20 cellular contexts compared by ENCODE assay signal in the genomic region with DNA sequence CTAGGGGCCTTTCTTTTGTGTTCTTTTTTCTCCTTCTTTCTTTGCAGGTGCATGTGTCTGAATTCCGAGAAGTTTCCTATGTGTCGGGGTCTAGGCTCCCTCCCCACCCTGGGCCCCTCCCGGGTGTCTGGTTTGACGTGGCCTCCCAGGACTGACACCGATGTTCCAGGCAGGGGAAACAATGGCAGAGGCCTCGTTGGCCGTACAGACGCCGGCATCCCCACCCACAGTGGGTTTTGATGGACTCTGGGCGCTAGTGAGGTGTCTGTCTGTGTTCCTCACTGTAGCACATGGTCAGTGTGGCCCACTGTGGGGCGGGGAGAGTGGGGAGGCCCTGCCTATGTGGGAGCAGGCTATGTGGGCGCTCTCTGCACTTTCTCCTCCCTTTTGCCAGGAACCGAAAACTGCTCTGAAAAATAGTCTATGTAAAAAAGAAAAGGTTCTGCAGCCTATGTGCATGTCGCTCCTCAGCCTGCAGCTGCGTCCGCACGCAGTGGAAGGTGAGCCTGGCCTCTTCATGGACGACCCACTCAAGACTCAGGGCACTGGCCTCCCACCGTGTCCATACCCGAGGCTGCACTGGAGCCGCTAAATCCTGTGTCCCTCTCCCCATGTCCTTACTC.
"Had no signal": no experiment of that assay in that cellular context is flagged by ENCODE, and none has a peak within 500 bp of the region (broad histone marks: within the 10 kb centered on the region; RNA-seq: fewer than 3 reads in every experiment).

No MANE protein-coding gene starts in this region.

- H3K9me3 Mint-ChIP-seq: naive thymus-derived CD4-positive, alpha-beta T cell; neural crest cell; stimulated activated naive B cell treated with anti-CD40 and anti-IgM and Interleukin-4, amounts not matched to agents 10 μg/mL and 1 μg/mL and 100 μg/mL, for 72 hours had no signal

- H3K9ac ChIP-seq: parathyroid adenoma had no signal

- H3K4me3 Mint-ChIP-seq: naive thymus-derived CD4-positive, alpha-beta T cell; neural crest cell; stimulated activated naive B cell treated with anti-CD40 and anti-IgM and Interleukin-4, amounts not matched to agents 10 μg/mL and 1 μg/mL and 100 μg/mL, for 72 hours had no signal

- H3K27ac ChIP-seq: coronary artery, heart left ventricle, parathyroid adenoma, psoas muscle, sigmoid colon, skin epidermis, thyroid gland, upper lobe of right lung had no signal

- H3K4me1 ChIP-seq: heart left ventricle, parathyroid adenoma, psoas muscle, thyroid gland, upper lobe of right lung had no signal

- H3K27me3 ChIP-seq: heart left ventricle, sigmoid colon, thyroid gland, upper lobe of right lung had no signal

- H3K79me2 ChIP-seq: parathyroid adenoma had no signal

- H3K4me1 Mint-ChIP-seq: stimulated activated naive B cell treated with anti-CD40 and anti-IgM and Interleukin-4, amounts not matched to agents 10 μg/mL and 1 μg/mL and 100 μg/mL, for 72 hours had no signal

- H3K27ac Mint-ChIP-seq: stimulated activated naive B cell treated with anti-CD40 and anti-IgM and Interleukin-4, amounts not matched to agents 10 μg/mL and 1 μg/mL and 100 μg/mL, for 72 hours had no signal

- H3K36me3 Mint-ChIP-seq: naive thymus-derived CD4-positive, alpha-beta T cell; stimulated activated naive B cell treated with anti-CD40 and anti-IgM and Interleukin-4, amounts not matched to agents 10 μg/mL and 1 μg/mL and 100 μg/mL, for 72 hours had no signal

- H2AFZ ChIP-seq: parathyroid adenoma had no signal

- DNase-seq: central memory CD4-positive, alpha-beta T cell; effector CD8-positive, alpha-beta T cell; foreskin melanocyte; heart left ventricle; hippocampal formation; mammary epithelial cell; naive thymus-derived CD4-positive, alpha-beta T cell; nucleus accumbens; psoas muscle; retina; sigmoid colon; stimulated activated CD4-positive, alpha-beta T cell treated with anti-CD3 and anti-CD28 coated beads, Interleukin-2, amount 100 ng/mL, for 24 hours; stimulated activated CD4-positive, alpha-beta T cell treated with anti-CD3 and anti-CD28 coated beads, Interleukin-4, amount 100 ng/mL, for 4 hours; stimulated activated naive B cell treated with anti-CD40 and anti-IgM and Interleukin-4, amounts not matched to agents 10 μg/mL and 1 μg/mL and 100 μg/mL, for 72 hours; thyroid gland; upper lobe of right lung had no signal

- H3K9me3 ChIP-seq: heart left ventricle, psoas muscle, sigmoid colon, thyroid gland, upper lobe of right lung had no signal

- ATAC-seq: naive thymus-derived CD4-positive, alpha-beta T cell; psoas muscle; stimulated activated naive B cell treated with anti-CD40 and anti-IgM and Interleukin-4, amounts not matched to agents 10 μg/mL and 1 μg/mL and 100 μg/mL, for 72 hours; upper lobe of right lung had no signal
